ENCODE assay signal across 8 cellular contexts in genomic region chr12:110585231-110585799, GRCh38. TPM values are rescaled to one million over a fixed set of nuclear protein-coding genes. Genes with fewer than 3 reads are reported as not detected.
DNase-seq lines count a peak whose midpoint lies in the region; ATAC-seq lines count a peak whose summit lies in the region.

No MANE protein-coding gene starts in this region.

- peak overlapping the region; percentile 91 to 99 for H3K27ac Mint-ChIP-seq in activated naive CD4-positive, alpha-beta T cell treated with anti-CD3 and anti-CD28 coated beads, Interleukin-2, amount 50 U/mL, for 72 hours

- no peaks in the 10 kb centered on the region for H3K36me3 ChIP-seq in stomach smooth muscle (ENCODE audit: control insufficient read depth in 2 of 2, insufficient read depth in 2 of 2, low read length in 2 of 2)

- H3K4me3 ChIP-seq in stomach smooth muscle (ENCODE audit: low read length in 2 of 2) = peak overlapping the region in 1 of 2 donors; percentile 40

- peak overlapping the region; percentile 2 to 13 for H3K9ac ChIP-seq in stomach smooth muscle (ENCODE audit: low read length in 2 of 2)

- H3K36me3 Mint-ChIP-seq in activated naive CD4-positive, alpha-beta T cell treated with anti-CD3 and anti-CD28 coated beads, Interleukin-2, amount 50 U/mL, for 72 hours = peaks cover 15 to 24% of the 10 kb centered on the region in 2 donors

- H3K9me3 ChIP-seq in stomach smooth muscle (ENCODE audit: control insufficient read depth in 2 of 2, low read length in 2 of 2) = no peaks in the 10 kb centered on the region

- peaks cover 27% of the 10 kb centered on the region for H3K4me1 ChIP-seq in stomach smooth muscle (ENCODE audit: control insufficient read depth, insufficient read depth, low read length)

- H3K9me3 Mint-ChIP-seq in activated naive CD4-positive, alpha-beta T cell treated with anti-CD3 and anti-CD28 coated beads, Interleukin-2, amount 50 U/mL, for 72 hours = peaks cover 0 to 3% of the 10 kb centered on the region in 2 donors

- ATAC-seq in activated naive CD4-positive, alpha-beta T cell treated with anti-CD3 and anti-CD28 coated beads, Interleukin-2, amount 50 U/mL, for 72 hours = no peak
- ATAC-seq in GM19035 (IDR thresholded peaks at IDR 0.05; ENCODE audit: unreplicated experiment) = no peak

- DNase-seq in activated T-cell treated with anti-CD3 and anti-CD28 coated beads for 24 hours (ENCODE audit: low read depth) (peak; percentile 32), kidney glomerular epithelial cell (lab: John Stamatoyannopoulos, UW) (peak; percentile 23), NCI-H524 treated with DMSO at 0.1 percent for 48 hours (lab: John Stamatoyannopoulos, UW) (no peak), NCI-H1417 (lab: John Stamatoyannopoulos, UW) (no peak)
- no peak for DNase-seq in activated T-cell treated with anti-CD3 and anti-CD28 coated beads, Interleukin-2, amount 50 U/mL, for 1 hour
- DNase-seq in activated naive CD4-positive, alpha-beta T cell treated with anti-CD3 and anti-CD28 coated beads, Interleukin-2, amount 50 U/mL, for 72 hours (ENCODE audit: low spot score in 2 of 2) = peak in 1 of 2 donors; percentile 28

- H3K27me3 ChIP-seq in stomach smooth muscle (ENCODE audit: control insufficient read depth in 1 of 2, insufficient read depth in 2 of 2, low read length in 2 of 2) = no peaks in the 10 kb centered on the region

- H3K27ac ChIP-seq in stomach smooth muscle (ENCODE audit: low read length) = peak overlapping the region; percentile 70

RNA-seq across cellular contexts. Expression of gene PPTC7, which starts 2.2 kb away (rescaled TPM):
- total RNA-seq in activated naive CD4-positive, alpha-beta T cell treated with anti-CD3 and anti-CD28 coated beads, Interleukin-2, amount 50 U/mL, for 72 hours = 10 to 100 TPM; 40.4 to 46.7 TPM

RNA-seq across cellular contexts. Expression of gene TCTN1, which starts 28.6 kb away (rescaled TPM):
- total RNA-seq in activated naive CD4-positive, alpha-beta T cell treated with anti-CD3 and anti-CD28 coated beads, Interleukin-2, amount 50 U/mL, for 72 hours = 10 to 100 TPM in 1 of 2 donors, 1 to 10 TPM in 1; 3.3 to 10.4 TPM

Comparison
In these comparisons a context has a peak if more than half of its experiments do, and no peak if none do; other contexts are left out.
1. DNase-seq: peak in activated T-cell treated with anti-CD3 and anti-CD28 coated beads for 24 hours (single experiment) and kidney glomerular epithelial cell (single experiment); none in activated T-cell treated with anti-CD3 and anti-CD28 coated beads, Interleukin-2, amount 50 U/mL, for 1 hour (single experiment), NCI-H524 treated with DMSO at 0.1 percent for 48 hours (single experiment) and NCI-H1417 (0 of 3).